28 cellular contexts compared by ENCODE assay signal in genomic region chr10:131016556-131016955, GRCh38.
"Had no signal": no experiment of that assay in that cellular context is flagged by ENCODE, and none has a peak within 500 bp of the region (broad histone marks: within the 10 kb centered on the region; RNA-seq: fewer than 3 reads in every experiment).

No MANE protein-coding gene starts in this region.

- H3K9me3 ChIP-seq: neutrophil, pancreas, prostate gland, suprapubic skin, testis, tibial artery, transverse colon, vagina had no signal

- H3K4me3 Mint-ChIP-seq: naive B cell; naive thymus-derived CD8-positive, alpha-beta T cell; natural killer cell treated with Interleukin-12 subunit alpha and Interleukin-12 subunit beta and Interleukin-15 and Interleukin-18, amount 100 ng/mL, for 72 hours; nephron progenitor cell; neural crest cell; stimulated activated memory B cell treated with anti-CD40 and anti-IgM and Interleukin-4, amounts not matched to agents 10 μg/mL and 1 μg/mL and 100 μg/mL, for 72 hours; stimulated activated naive CD8-positive, alpha-beta T cell treated with anti-CD3 and anti-CD28 coated beads, Interleukin-15, amount 100 ng/mL, for 72 hours; type B pancreatic cell had no signal

- H3K4me3 ChIP-seq: pancreas, prostate gland, suprapubic skin, testis, tibial artery, transverse colon, vagina had no signal

- H3K27me3 Mint-ChIP-seq: natural killer cell treated with Interleukin-12 subunit alpha and Interleukin-12 subunit beta and Interleukin-15 and Interleukin-18, amount 100 ng/mL, for 72 hours; stimulated activated naive CD8-positive, alpha-beta T cell treated with anti-CD3 and anti-CD28 coated beads, Interleukin-15, amount 100 ng/mL, for 72 hours had no signal

- H3K27me3 ChIP-seq: neutrophil, pancreas, testis, transverse colon, vagina had no signal

- H3K27ac ChIP-seq: neutrophil, pancreas, prostate gland, suprapubic skin, testis, tibial artery, transverse colon, vagina had no signal

- DNase-seq: naive B cell; naive thymus-derived CD8-positive, alpha-beta T cell; nephron progenitor cell; nucleus accumbens; pancreas; retina; right cardiac atrium; small intestine; stimulated activated CD4-positive, alpha-beta T cell treated with anti-CD3 and anti-CD28 coated beads, Interleukin-15, amount 100 ng/mL, for 24 hours; stimulated activated CD4-positive, alpha-beta T cell treated with anti-CD3 and anti-CD28 coated beads, Interleukin-2, amount 100 ng/mL, for 24 hours; stimulated activated CD4-positive, alpha-beta T cell treated with anti-CD3 and anti-CD28 coated beads, Interleukin-2, amount 100 ng/mL, for 48 hours; stimulated activated CD4-positive, alpha-beta T cell treated with anti-CD3 and anti-CD28 coated beads, Interleukin-4, amount 100 ng/mL, for 24 hours; stimulated activated CD8-positive, alpha-beta memory T cell treated with anti-CD3 and anti-CD28 coated beads, Interleukin-4, amount 100 ng/mL, for 48 hours; stimulated activated naive CD4-positive, alpha-beta T cell; stimulated activated naive CD8-positive, alpha-beta T cell treated with anti-CD3 and anti-CD28 coated beads, Interleukin-15, amount 100 ng/mL, for 72 hours; stimulated activated naive CD8-positive, alpha-beta T cell treated with anti-CD3 and anti-CD28 coated beads, Interleukin-15, Interleukin-2, amounts not matched to agents 100 U/mL and 50 U/mL, for 24 hours; substantia nigra; testis; tibial artery; transverse colon had no signal

- H3K4me1 Mint-ChIP-seq: naive B cell; naive thymus-derived CD8-positive, alpha-beta T cell; stimulated activated memory B cell treated with anti-CD40 and anti-IgM and Interleukin-4, amounts not matched to agents 10 μg/mL and 1 μg/mL and 100 μg/mL, for 72 hours; stimulated activated naive CD8-positive, alpha-beta T cell treated with anti-CD3 and anti-CD28 coated beads, Interleukin-15, amount 100 ng/mL, for 72 hours had no signal

- H3K4me1 ChIP-seq: pancreas, prostate gland, suprapubic skin, tibial artery, transverse colon, vagina had no signal

- H3K36me3 Mint-ChIP-seq: naive B cell; naive thymus-derived CD8-positive, alpha-beta T cell; natural killer cell treated with Interleukin-12 subunit alpha and Interleukin-12 subunit beta and Interleukin-15 and Interleukin-18, amount 100 ng/mL, for 72 hours; stimulated activated memory B cell treated with anti-CD40 and anti-IgM and Interleukin-4, amounts not matched to agents 10 μg/mL and 1 μg/mL and 100 μg/mL, for 72 hours; type B pancreatic cell had no signal

- H3K27ac Mint-ChIP-seq: naive thymus-derived CD8-positive, alpha-beta T cell; natural killer cell treated with Interleukin-12 subunit alpha and Interleukin-12 subunit beta and Interleukin-15 and Interleukin-18, amount 100 ng/mL, for 72 hours; nephron progenitor cell; stimulated activated memory B cell treated with anti-CD40 and anti-IgM and Interleukin-4, amounts not matched to agents 10 μg/mL and 1 μg/mL and 100 μg/mL, for 72 hours; stimulated activated naive CD8-positive, alpha-beta T cell treated with anti-CD3 and anti-CD28 coated beads, Interleukin-15, amount 100 ng/mL, for 72 hours; type B pancreatic cell had no signal

- H3K36me3 ChIP-seq: neutrophil, pancreas, prostate gland, suprapubic skin, tibial artery, transverse colon, vagina had no signal

- H3K9me3 Mint-ChIP-seq: naive thymus-derived CD8-positive, alpha-beta T cell; natural killer cell treated with Interleukin-12 subunit alpha and Interleukin-12 subunit beta and Interleukin-15 and Interleukin-18, amount 100 ng/mL, for 72 hours; nephron progenitor cell; neural crest cell; stimulated activated memory B cell treated with anti-CD40 and anti-IgM and Interleukin-4, amounts not matched to agents 10 μg/mL and 1 μg/mL and 100 μg/mL, for 72 hours; stimulated activated naive CD8-positive, alpha-beta T cell treated with anti-CD3 and anti-CD28 coated beads, Interleukin-15, amount 100 ng/mL, for 72 hours; type B pancreatic cell had no signal
